Comparison of ENCODE assay signal across 14 cellular contexts in genomic region chr21:27425574-27425973, GRCh38.
DNase-seq lines count a peak whose midpoint lies in the region; FAIRE-seq and TF ChIP-seq lines count a peak whose summit lies in the region.
"Had no signal": no experiment of that assay in that cellular context is flagged by ENCODE, and none has a peak within 500 bp of the region (broad histone marks: within the 10 kb centered on the region; RNA-seq: fewer than 3 reads in every experiment).

No MANE protein-coding gene starts in this region.

- FAIRE-seq in GM12892 (lab: Jason Lieb, UNC), result no peak
- FAIRE-seq: colon had no signal

- no peak overlapping the region for H3K4me3 ChIP-seq in MG63
- H3K4me3 ChIP-seq in choroid plexus epithelial cell (ENCODE audit: low read depth, low read length), result no peak overlapping the region
- H3K4me3 ChIP-seq in mesodermal cell (ENCODE audit: extremely low read depth, insufficient read depth, low read length, poor library complexity, severe bottlenecking), result no peak overlapping the region
- H3K4me3 ChIP-seq: testis had no signal

- H3K27me3 Mint-ChIP-seq in activated CD4-positive, alpha-beta T cell treated with anti-CD3 and anti-CD28 coated beads, Interleukin-2, amount 10 ng/mL, durations not matched to agents 24 days and 14 days, result no peaks in the 10 kb centered on the region
- H3K27me3 Mint-ChIP-seq: activated CD4-positive, alpha-beta memory T cell treated with anti-CD3 and anti-CD28 coated beads for 36 hours had no signal

- no peaks in the 10 kb centered on the region for H3K27me3 ChIP-seq in MG63
- H3K27me3 ChIP-seq: testis had no signal

- H3K9me3 ChIP-seq in MG63 (peaks cover 4% of the 10 kb centered on the region; the same call in 1 of the 2 replicates), mesodermal cell (ENCODE audit: control insufficient read depth, low read length) (no peaks in the 10 kb centered on the region)
- H3K9me3 ChIP-seq: testis had no signal

- H3K4me1 Mint-ChIP-seq in activated CD4-positive, alpha-beta T cell treated with anti-CD3 and anti-CD28 coated beads, Interleukin-2, amount 10 ng/mL, durations not matched to agents 24 days and 14 days, result no peaks in the 10 kb centered on the region

- no peak overlapping the region for H3K27ac Mint-ChIP-seq in activated CD4-positive, alpha-beta T cell treated with anti-CD3 and anti-CD28 coated beads, Interleukin-2, amount 10 ng/mL, durations not matched to agents 24 days and 14 days
- H3K27ac Mint-ChIP-seq: activated CD4-positive, alpha-beta memory T cell treated with anti-CD3 and anti-CD28 coated beads for 36 hours had no signal

- peaks cover under 1% of the 10 kb centered on the region for H3K9me3 Mint-ChIP-seq in activated CD4-positive, alpha-beta T cell treated with anti-CD3 and anti-CD28 coated beads, Interleukin-2, amount 10 ng/mL, durations not matched to agents 24 days and 14 days

- peaks cover 21% of the 10 kb centered on the region for H3K4me1 ChIP-seq in mesodermal cell (ENCODE audit: control insufficient read depth, insufficient read depth, low read length, poor library complexity, severe bottlenecking)

- no peak overlapping the region for H3K4me3 Mint-ChIP-seq in activated CD4-positive, alpha-beta T cell treated with anti-CD3 and anti-CD28 coated beads, Interleukin-2, amount 10 ng/mL, durations not matched to agents 24 days and 14 days
- H3K4me3 Mint-ChIP-seq: activated CD4-positive, alpha-beta memory T cell treated with anti-CD3 and anti-CD28 coated beads for 36 hours had no signal

- H3K36me3 ChIP-seq in MG63 (0 out of 2 replicates have a peak, but pooled peaks cover 2% of the 10 kb centered on the region), mesodermal cell (ENCODE audit: control insufficient read depth, insufficient read depth, low read length) (no peaks in the 10 kb centered on the region)

- 57 to 80% methylated on average over 2 of the region's 3 CpGs for WGBS in mesodermal cell (ENCODE audit: insufficient coverage in 2 of 2), 2 experiments

- DNase-seq in AG20443 (ENCODE audit: low spot score) (peak; percentile 30), MG63 (peak; percentile 65), choroid plexus epithelial cell (ENCODE audit: low read depth) (peak; percentile 46), posterior vena cava (ENCODE audit: low spot score) (no peak), GM12892 (ENCODE audit: insufficient read length) (no peak), hypothalamus (lab: John Stamatoyannopoulos, UW) (no peak)
- DNase-seq in activated CD4-positive, alpha-beta T cell treated with anti-CD3 and anti-CD28 coated beads, Interleukin-2, amount 10 ng/mL, durations not matched to agents 24 days and 14 days, result no peak
- DNase-seq: activated CD4-positive, alpha-beta memory T cell treated with anti-CD3 and anti-CD28 coated beads for 36 hours; activated gamma-delta T cell; NCI-H1436 treated with DMSO at 0.1 percent for 48 hours; NCI-H82; testis had no signal

- no peaks in the 10 kb centered on the region for H3K36me3 Mint-ChIP-seq in activated CD4-positive, alpha-beta T cell treated with anti-CD3 and anti-CD28 coated beads, Interleukin-2, amount 10 ng/mL, durations not matched to agents 24 days and 14 days (ENCODE audit: low read depth)
- H3K36me3 Mint-ChIP-seq: activated CD4-positive, alpha-beta memory T cell treated with anti-CD3 and anti-CD28 coated beads for 36 hours had no signal

- no peak for TF ChIP-seq CTCF in choroid plexus epithelial cell (conservative IDR thresholded peaks at IDR 0.05; ENCODE audit: low read depth, low read length)

- intact Hi-C loops in posterior vena cava (cut with DNase I), result loop anchor here in 1 of 2 donors (10.0 kb wide), 1 partner anchor 461 kb away; the partner anchor contains the start of gene ADAMTS5
- intact Hi-C loops in activated CD4-positive, alpha-beta T cell treated with anti-CD3 and anti-CD28 coated beads, Interleukin-2, amount 10 ng/mL, durations not matched to agents 24 days and 14 days (cut with micrococcal nuclease), result no loop called here

- peak overlapping the region; percentile 95 for H3K27ac ChIP-seq in mesodermal cell (ENCODE audit: low read depth, low read length, severe bottlenecking)

- TF ChIP-seq POLR2A in GM12892 (IDR thresholded peaks at IDR 0.05; ENCODE audit: low read depth, low read length), result no peak

Comparison
In these comparisons a context has a peak if more than half of its experiments do, and no peak if none do; other contexts are left out.
1. DNase-seq: peak in AG20443 (single experiment), MG63 (single experiment) and choroid plexus epithelial cell (single experiment); none in posterior vena cava (single experiment), GM12892 (single experiment), hypothalamus (0 of 51) and activated CD4-positive, alpha-beta T cell treated with anti-CD3 and anti-CD28 coated beads, Interleukin-2, amount 10 ng/mL, durations not matched to agents 24 days and 14 days (single experiment).